In genomic region chr10:110171032-110171431, GRCh38 we compare ENCODE assay signal across 23 cellular contexts. TPM values are rescaled to one million over a fixed set of nuclear protein-coding genes. Genes with fewer than 3 reads are reported as not detected.
DNase-seq lines count a peak whose midpoint lies in the region; ATAC-seq, FAIRE-seq and TF ChIP-seq lines count a peak whose summit lies in the region.
"Had no signal": no experiment of that assay in that cellular context is flagged by ENCODE, and none has a peak within 500 bp of the region (broad histone marks: within the 10 kb centered on the region; RNA-seq: fewer than 3 reads in every experiment).

No MANE protein-coding gene starts in this region.

- H3K9me3 ChIP-seq in heart right ventricle = no peaks in the 10 kb centered on the region
- H3K9me3 ChIP-seq in keratinocyte (ENCODE audit: control insufficient read depth, low read depth, low read length) = no peaks in the 10 kb centered on the region
- no peaks in the 10 kb centered on the region for H3K9me3 ChIP-seq in vagina
- H3K9me3 ChIP-seq: thoracic aorta had no signal

- H3K4me1 Mint-ChIP-seq in activated T-helper 17 cell treated with anti-CD3 and anti-CD28 coated beads, Interleukin-2, amount 50 U/mL, for 72 hours = peaks cover 16% of the 10 kb centered on the region

- H2AFZ ChIP-seq in keratinocyte (ENCODE audit: control insufficient read depth, low read length) = no peak overlapping the region

- dilution Hi-C loops in keratinocyte (cut with MboI; ENCODE audit: extremely low pct_ligation_motif_present, low sequenced_read_pairs) = no loop called here

- H3K4me1 ChIP-seq in heart right ventricle = peaks cover 10 to 56% (median 35%) of the 10 kb centered on the region in 9 donors
- H3K4me1 ChIP-seq in keratinocyte (ENCODE audit: control insufficient read depth, extremely low read depth, insufficient read depth, low read length) = peaks cover 14% of the 10 kb centered on the region
- peaks cover 19% of the 10 kb centered on the region for H3K4me1 ChIP-seq in vagina

- H3K27me3 ChIP-seq in heart right ventricle (peaks cover 2 to 47% (median 7%) of the 10 kb centered on the region in 7 donors), keratinocyte (ENCODE audit: control insufficient read depth, extremely low read depth, insufficient read depth, low read length) (peaks cover 19% of the 10 kb centered on the region), vagina (no peaks in the 10 kb centered on the region)

- H3K36me3 ChIP-seq in heart right ventricle = no peaks in the 10 kb centered on the region
- H3K36me3 ChIP-seq in keratinocyte (ENCODE audit: control insufficient read depth in 2 of 2, extremely low read depth in 1 of 2, insufficient read depth in 2 of 2, low read length in 2 of 2) = no peaks in the 10 kb centered on the region
- H3K36me3 ChIP-seq in vagina = no peaks in the 10 kb centered on the region
- H3K36me3 ChIP-seq: thoracic aorta had no signal

- no peaks in the 10 kb centered on the region for H4K20me1 ChIP-seq in keratinocyte (ENCODE audit: control insufficient read depth, extremely low read depth, insufficient read depth, low read length)

- H3K27me3 Mint-ChIP-seq in activated T-helper 17 cell treated with anti-CD3 and anti-CD28 coated beads, Interleukin-2, amount 50 U/mL, for 72 hours = peaks cover 62% of the 10 kb centered on the region

- no peak overlapping the region for H3K4me2 ChIP-seq in keratinocyte (ENCODE audit: control insufficient read depth, extremely low read depth, insufficient read depth, low read depth, low read length)
- H3K4me2 ChIP-seq: smooth muscle cell had no signal

- H3K27ac ChIP-seq in heart right ventricle = peak overlapping the region; percentile 12 to 83 (median 62)
- H3K27ac ChIP-seq in keratinocyte (ENCODE audit: control insufficient read depth, insufficient read depth, low read length) = no peak overlapping the region
- no peak overlapping the region for H3K27ac ChIP-seq in vagina
- H3K27ac ChIP-seq: HL-60, thoracic aorta had no signal

- peak; percentile 56 for FAIRE-seq in keratinocyte (lab: Jason Lieb, UNC)
- FAIRE-seq: GM19239 had no signal

- intact Hi-C loops in heart right ventricle (cut with DNase I) (no loop called here), Right ventricle myocardium inferior (cut with DNase I) (loop anchor here (2.0 kb wide), 1 partner anchor 40 kb away; no protein-coding TSS in a partner anchor), vagina (cut with DNase I) (no loop called here)

- no peak overlapping the region for H3K27ac Mint-ChIP-seq in activated T-helper 17 cell treated with anti-CD3 and anti-CD28 coated beads, Interleukin-2, amount 50 U/mL, for 72 hours
- H3K27ac Mint-ChIP-seq: activated B cell treated with CpG ODN at 0.5 μM for 24 hours; activated CD8-positive, alpha-beta T cell treated with anti-CD3 and anti-CD28 coated beads for 36 hours; activated naive CD8-positive, alpha-beta T cell treated with anti-CD3 and anti-CD28 coated beads, Interleukin-2, amount 10 ng/mL, durations not matched to agents 7 days and 5 days; brain; CD4-positive, alpha-beta memory T cell; immature natural killer cell; nephron; progenitor cell of endocrine pancreas; T-helper 2 cell treated with Interferon-gamma antibody and Interleukin-4, amounts not matched to agents 5 μg/mL and 100 μg/mL, for 36 hours had no signal

- no peak for TF ChIP-seq POLR2A in vagina (IDR thresholded peaks at IDR 0.05)

- no peak overlapping the region for H3K4me3 Mint-ChIP-seq in activated T-helper 17 cell treated with anti-CD3 and anti-CD28 coated beads, Interleukin-2, amount 50 U/mL, for 72 hours
- H3K4me3 Mint-ChIP-seq: activated B cell treated with CpG ODN at 0.5 μM for 24 hours; activated CD8-positive, alpha-beta T cell treated with anti-CD3 and anti-CD28 coated beads for 36 hours; activated naive CD8-positive, alpha-beta T cell treated with anti-CD3 and anti-CD28 coated beads, Interleukin-2, amount 10 ng/mL, durations not matched to agents 7 days and 5 days; CD4-positive, alpha-beta memory T cell; immature natural killer cell; nephron; T-helper 2 cell treated with Interferon-gamma antibody and Interleukin-4, amounts not matched to agents 5 μg/mL and 100 μg/mL, for 36 hours had no signal

- WGBS in heart right ventricle, 2 donors = 49 to 60% methylated on average over 6 of the region's 6 CpGs

- no peaks in the 10 kb centered on the region for H3K9me3 Mint-ChIP-seq in activated T-helper 17 cell treated with anti-CD3 and anti-CD28 coated beads, Interleukin-2, amount 50 U/mL, for 72 hours
- H3K9me3 Mint-ChIP-seq: activated B cell treated with CpG ODN at 0.5 μM for 24 hours; activated CD8-positive, alpha-beta T cell treated with anti-CD3 and anti-CD28 coated beads for 36 hours; activated naive CD8-positive, alpha-beta T cell treated with anti-CD3 and anti-CD28 coated beads, Interleukin-2, amount 10 ng/mL, durations not matched to agents 7 days and 5 days; CD4-positive, alpha-beta memory T cell; nephron; T-helper 2 cell treated with Interferon-gamma antibody and Interleukin-4, amounts not matched to agents 5 μg/mL and 100 μg/mL, for 36 hours had no signal

- TF ChIP-seq CTCF in heart right ventricle (IDR thresholded peaks at IDR 0.05) (no peak), keratinocyte (optimal IDR thresholded peaks at IDR 0.05 in 1 of 3, IDR thresholded peaks at IDR 0.05 in 1 of 3, conservative IDR thresholded peaks at IDR 0.05 in 1 of 3; ENCODE audit: extremely low read depth in 1 of 3, insufficient read depth in 2 of 3, low read length in 3 of 3) (no peak), vagina (IDR thresholded peaks at IDR 0.05) (no peak)

- H3K9ac ChIP-seq in keratinocyte (ENCODE audit: control insufficient read depth, extremely low read depth, insufficient read depth, low read length) = no peak overlapping the region

- H3K79me2 ChIP-seq in keratinocyte (ENCODE audit: control insufficient read depth, insufficient read depth, low read length) = no peaks in the 10 kb centered on the region

- ATAC-seq in heart right ventricle (peak in 2 of 8 donors; percentile 17 to 43), Right ventricle myocardium inferior (no peak)
- peak; percentile 39 for ATAC-seq in activated T-helper 17 cell treated with anti-CD3 and anti-CD28 coated beads, Interleukin-2, amount 50 U/mL, for 72 hours (replicated peaks)
- ATAC-seq: activated CD8-positive, alpha-beta T cell treated with anti-CD3 and anti-CD28 coated beads for 36 hours had no signal

- H3K4me3 ChIP-seq in heart right ventricle (peak overlapping the region in 2 of 10 donors; percentile 9 to 24), keratinocyte (ENCODE audit: control insufficient read depth in 2 of 3, extremely low read depth in 1 of 3, insufficient read depth in 2 of 3, low read depth in 1 of 3, low read length in 3 of 3) (no peak overlapping the region), vagina (no peak overlapping the region)
- H3K4me3 ChIP-seq: smooth muscle cell, thoracic aorta had no signal

- DNase-seq in heart right ventricle (no peak), Right ventricle myocardium inferior (ENCODE audit: missing footprints) (no peak), keratinocyte (ENCODE audit: low read depth, low spot score) (no peak), vagina (ENCODE audit: extremely low spot score in 2 of 2) (peak; percentile 22 to 84), HK-2 (ENCODE audit: unreplicated experiment) (no peak), HuH-7 (ENCODE audit: low spot score) (no peak), NCI-H2029 (lab: John Stamatoyannopoulos, UW) (no peak)
- DNase-seq: activated B cell treated with CpG ODN at 0.5 μM for 24 hours; activated CD8-positive, alpha-beta T cell treated with anti-CD3 and anti-CD28 coated beads for 36 hours; activated naive CD8-positive, alpha-beta T cell treated with anti-CD3 and anti-CD28 coated beads, Interleukin-2, amount 10 ng/mL, durations not matched to agents 7 days and 5 days; CD4-positive, alpha-beta memory T cell; immature natural killer cell; NCI-H2107; stimulated activated CD8-positive, alpha-beta memory T cell treated with anti-CD3 and anti-CD28 coated beads, Interleukin-4, amount 100 ng/mL, for 48 hours had no signal

- no peaks in the 10 kb centered on the region for H3K9me1 ChIP-seq in keratinocyte (ENCODE audit: control insufficient read depth, extremely low read depth, insufficient read depth, low read length)

- H3K36me3 Mint-ChIP-seq in activated T-helper 17 cell treated with anti-CD3 and anti-CD28 coated beads, Interleukin-2, amount 50 U/mL, for 72 hours (ENCODE audit: low read depth) = no peaks in the 10 kb centered on the region
- H3K36me3 Mint-ChIP-seq: activated naive CD8-positive, alpha-beta T cell treated with anti-CD3 and anti-CD28 coated beads, Interleukin-2, amount 10 ng/mL, durations not matched to agents 7 days and 5 days; brain; CD4-positive, alpha-beta memory T cell; immature natural killer cell had no signal

RNA-seq across cellular contexts. Expression of gene MXI1, which starts 36.4 kb away (rescaled TPM):
- 100 to 1,000 TPM in 1 of 10 donors, 10 to 100 TPM in 9; 48.7 to 100 (median 63.3) TPM for total RNA-seq in heart right ventricle
- 10 to 100 TPM; 27.3 to 30.4 TPM for polyA plus RNA-seq in heart right ventricle
- 69.1 TPM for total RNA-seq in Right ventricle myocardium inferior
- total RNA-seq in activated T-helper 17 cell treated with anti-CD3 and anti-CD28 coated beads, Interleukin-2, amount 50 U/mL, for 72 hours = 100 to 1,000 TPM in 1 of 2 donors, 10 to 100 TPM in 1; 32.5 to 130 TPM
- polyA plus RNA-seq in keratinocyte = 7.9 to 17.8 TPM (median 14.6 TPM) in 3 replicates
- polyA plus RNA-seq in keratinocyte (2011; ENCODE audit: low read depth) = 91.8 TPM
- polyA plus RNA-seq in keratinocyte (2011; cell fraction: cytosol; rRNA removed) = 12.4 and 18.6 TPM in 2 replicates
- polyA plus RNA-seq in keratinocyte (2011; cell fraction: nucleus; rRNA removed) = 15.1 and 16.5 TPM in 2 replicates
- polyA plus RNA-seq in keratinocyte (2012; ENCODE audit: low replicate concordance) = 9.3 and 39.4 TPM in 2 replicates
- polyA minus RNA-seq in keratinocyte = 2.9 to 15.7 TPM (median 12.8 TPM) in 3 replicates
- 18.4 TPM for polyA minus RNA-seq in keratinocyte (2011; cell fraction: cytosol; rRNA and poly(A)+ RNA removed)
- polyA minus RNA-seq in keratinocyte (2011; cell fraction: nucleus; rRNA and poly(A)+ RNA removed) = 4.6 and 7.1 TPM in 2 replicates
- total RNA-seq in vagina = 49.8 TPM

Comparison
In these comparisons a context has a peak if more than half of its experiments do, and no peak if none do; other contexts are left out.
1. DNase-seq: peak in vagina (2 of 2); none in heart right ventricle (0 of 2), Right ventricle myocardium inferior (single experiment), keratinocyte (single experiment), HK-2 (single experiment), HuH-7 (single experiment) and NCI-H2029 (single experiment).
2. H3K27ac ChIP-seq: peak in heart right ventricle (10 of 10); none in keratinocyte (single experiment) and vagina (single experiment).